Comparison of ENCODE assay signal across 7 cellular contexts in the genomic region with DNA sequence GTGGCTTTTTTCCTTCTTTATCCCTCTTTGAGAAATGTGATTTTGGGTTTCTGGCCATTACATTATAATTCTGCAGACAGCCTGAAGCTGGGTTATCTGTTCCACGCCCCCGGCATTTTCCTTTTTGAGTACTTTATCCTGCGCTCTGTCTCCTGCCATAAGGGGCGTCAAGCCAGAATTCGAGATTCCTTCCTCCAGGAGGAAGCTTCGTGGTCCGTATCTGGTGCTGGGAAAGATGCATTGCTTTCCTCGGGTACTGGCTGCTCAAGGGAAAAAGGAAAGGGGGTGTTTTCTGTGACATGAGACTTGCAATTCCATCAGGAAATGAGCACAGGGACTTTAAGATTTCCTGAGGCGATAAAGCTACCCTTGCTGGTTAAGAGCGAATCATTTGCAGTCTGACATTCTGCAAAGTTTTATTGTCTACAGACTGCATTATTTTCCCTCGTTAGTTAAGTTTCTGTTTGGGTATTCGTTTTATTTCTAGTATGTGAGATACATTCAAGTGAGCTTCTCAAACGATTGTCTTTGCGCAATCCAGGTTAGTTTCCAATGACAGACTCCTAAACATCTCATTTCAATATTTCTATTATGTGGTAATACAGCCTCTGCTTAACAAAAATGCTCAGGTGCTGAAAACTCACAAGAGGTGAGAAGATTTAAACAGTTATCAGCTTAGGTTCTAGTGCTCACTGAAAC. TPM values are rescaled to one million over a fixed set of nuclear protein-coding genes. Genes with fewer than 3 reads are reported as not detected.
DNase-seq lines count a peak whose midpoint lies in the region; ATAC-seq and TF ChIP-seq lines count a peak whose summit lies in the region.

No MANE protein-coding gene starts in this region.

- H3K4me2 ChIP-seq in neural cell (ENCODE audit: low read length), result peak overlapping the region; percentile 25

- H3K4me3 ChIP-seq in fibroblast of the aortic adventitia (ENCODE audit: low read depth, low read length), result peak overlapping the region; percentile 76
- peak overlapping the region; percentile 91 for H3K4me3 ChIP-seq in neural cell (ENCODE audit: low read length)

- H2AFZ ChIP-seq in neural cell (ENCODE audit: low read depth, low read length), result peak overlapping the region; percentile 81

- no peak for TF ChIP-seq EP300 in neural cell (conservative IDR thresholded peaks at IDR 0.05; ENCODE audit: poor library complexity, severe bottlenecking)

- no peaks in the 10 kb centered on the region for H3K36me3 ChIP-seq in neural cell (ENCODE audit: insufficient read depth, low read length)

- H3K9ac ChIP-seq in neural cell (ENCODE audit: low read length), result peak overlapping the region; percentile 70

- H3K9me3 ChIP-seq in neural cell (ENCODE audit: low read length), result no peaks in the 10 kb centered on the region

- TF ChIP-seq RAD21 in neural cell (conservative IDR thresholded peaks at IDR 0.05), result no peak

- peak; percentile 74 for DNase-seq in ELF-1 (ENCODE audit: low read depth, low spot score)
- peak; percentile 26 for DNase-seq in HT1080 (ENCODE audit: low read depth)
- DNase-seq in fibroblast of the aortic adventitia (ENCODE audit: low read depth), result peak; percentile 61

- ATAC-seq in GM21576 (IDR thresholded peaks at IDR 0.05; ENCODE audit: unreplicated experiment) (no peak), HG03442 (IDR thresholded peaks at IDR 0.05; ENCODE audit: unreplicated experiment) (no peak)

- H3K79me2 ChIP-seq in neural cell (replicated peaks; ENCODE audit: insufficient read depth, low read length), result no peaks in the 10 kb centered on the region

- no peaks in the 10 kb centered on the region for H3K27me3 ChIP-seq in neural cell (ENCODE audit: insufficient read depth, low read depth, low read length)

- H4K20me1 ChIP-seq in neural cell (ENCODE audit: insufficient read depth), result no peaks in the 10 kb centered on the region

- no peak for TF ChIP-seq CTCF in VCaP (conservative IDR thresholded peaks at IDR 0.05)
- TF ChIP-seq CTCF in fibroblast of the aortic adventitia (IDR thresholded peaks at IDR 0.05; ENCODE audit: insufficient read depth, low read length), result peak; percentile 52
- TF ChIP-seq CTCF in neural cell (IDR thresholded peaks at IDR 0.05; ENCODE audit: poor library complexity, severe bottlenecking), result peak; percentile 41

- H3F3A ChIP-seq in neural cell (ENCODE audit: insufficient read depth, low read length, poor library complexity, severe bottlenecking), result no peaks in the 10 kb centered on the region

- H3K9me2 ChIP-seq in neural cell (ENCODE audit: insufficient read depth, low read length), result no peaks in the 10 kb centered on the region

- H3K27ac ChIP-seq in VCaP, result peak overlapping the region; percentile 84
- peak overlapping the region; percentile 7 for H3K27ac ChIP-seq in neural cell (ENCODE audit: low read length)

TF ChIP-seq in neural cell, 6 proteins besides CTCF, POLR2A, EP300 and RAD21:
- no peak for TF ChIP-seq EZH2 (IDR thresholded peaks at IDR 0.05; ENCODE audit: borderline replicate concordance, insufficient read depth, low read length, poor library complexity, severe bottlenecking)
- TF ChIP-seq SMC3 (conservative IDR thresholded peaks at IDR 0.05; ENCODE audit: poor library complexity), result no peak
- no peak for TF ChIP-seq TAF1 (IDR thresholded peaks at IDR 0.05; ENCODE audit: low read depth)
- TF ChIP-seq MXI1 (conservative IDR thresholded peaks at IDR 0.05; ENCODE audit: poor library complexity, severe bottlenecking), result no peak
- TF ChIP-seq POLR2AphosphoS5 (IDR thresholded peaks at IDR 0.05), result no peak
- TF ChIP-seq, protein P1, sequence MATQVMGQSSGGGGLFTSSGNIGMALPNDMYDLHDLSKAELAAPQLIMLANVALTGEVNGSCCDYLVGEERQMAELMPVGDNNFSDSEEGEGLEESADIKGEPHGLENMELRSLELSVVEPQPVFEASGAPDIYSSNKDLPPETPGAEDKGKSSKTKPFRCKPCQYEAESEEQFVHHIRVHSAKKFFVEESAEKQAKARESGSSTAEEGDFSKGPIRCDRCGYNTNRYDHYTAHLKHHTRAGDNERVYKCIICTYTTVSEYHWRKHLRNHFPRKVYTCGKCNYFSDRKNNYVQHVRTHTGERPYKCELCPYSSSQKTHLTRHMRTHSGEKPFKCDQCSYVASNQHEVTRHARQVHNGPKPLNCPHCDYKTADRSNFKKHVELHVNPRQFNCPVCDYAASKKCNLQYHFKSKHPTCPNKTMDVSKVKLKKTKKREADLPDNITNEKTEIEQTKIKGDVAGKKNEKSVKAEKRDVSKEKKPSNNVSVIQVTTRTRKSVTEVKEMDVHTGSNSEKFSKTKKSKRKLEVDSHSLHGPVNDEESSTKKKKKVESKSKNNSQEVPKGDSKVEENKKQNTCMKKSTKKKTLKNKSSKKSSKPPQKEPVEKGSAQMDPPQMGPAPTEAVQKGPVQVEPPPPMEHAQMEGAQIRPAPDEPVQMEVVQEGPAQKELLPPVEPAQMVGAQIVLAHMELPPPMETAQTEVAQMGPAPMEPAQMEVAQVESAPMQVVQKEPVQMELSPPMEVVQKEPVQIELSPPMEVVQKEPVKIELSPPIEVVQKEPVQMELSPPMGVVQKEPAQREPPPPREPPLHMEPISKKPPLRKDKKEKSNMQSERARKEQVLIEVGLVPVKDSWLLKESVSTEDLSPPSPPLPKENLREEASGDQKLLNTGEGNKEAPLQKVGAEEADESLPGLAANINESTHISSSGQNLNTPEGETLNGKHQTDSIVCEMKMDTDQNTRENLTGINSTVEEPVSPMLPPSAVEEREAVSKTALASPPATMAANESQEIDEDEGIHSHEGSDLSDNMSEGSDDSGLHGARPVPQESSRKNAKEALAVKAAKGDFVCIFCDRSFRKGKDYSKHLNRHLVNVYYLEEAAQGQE (IDR thresholded peaks at IDR 0.05; ENCODE audit: borderline replicate concordance), result no peak

RNA-seq across cellular contexts. Expression of a gene that starts 0.7 kb away (rescaled TPM):
- 1.1 TPM in 2 replicates for total RNA-seq in HT1080 (2014; rRNA removed; shearing (Covaris generic))
- 0.35 and 0.44 TPM in 2 replicates for polyA plus RNA-seq in HT1080 (2015; cell fraction: cytosol; rRNA removed)
- 0.23 and 0.34 TPM in 2 replicates for polyA plus RNA-seq in HT1080 (2015; cell fraction: nucleus; rRNA removed)
- total RNA-seq in fibroblast of the aortic adventitia (ENCODE audit: low replicate concordance), result 0.16 and 0.54 TPM in 2 replicates
- 1.8 and 2.6 TPM in 2 replicates for polyA plus RNA-seq in neural cell
- polyA minus RNA-seq in neural cell, result 11.2 and 12.4 TPM in 2 replicates

RNA-seq across cellular contexts. Expression of a gene that starts 37.6 kb away (rescaled TPM):
- 3.6 and 6.0 TPM in 2 replicates for total RNA-seq in HT1080 (2014; rRNA removed; shearing (Covaris generic))
- polyA plus RNA-seq in HT1080 (2015; cell fraction: cytosol; rRNA removed), result 3.9 and 4.5 TPM in 2 replicates
- polyA plus RNA-seq in HT1080 (2015; cell fraction: nucleus; rRNA removed), result 10.1 and 15.4 TPM in 2 replicates
- total RNA-seq in fibroblast of the aortic adventitia (ENCODE audit: low replicate concordance), result 7.0 and 11.1 TPM in 2 replicates
- 5.3 TPM in 2 replicates for polyA plus RNA-seq in neural cell
- 17.3 and 18.2 TPM in 2 replicates for polyA minus RNA-seq in neural cell

RNA-seq across cellular contexts. Expression of a gene that starts 38.6 kb away (rescaled TPM):
- total RNA-seq in HT1080 (2014; rRNA removed; shearing (Covaris generic)), result 19.7 and 21.3 TPM in 2 replicates
- 14.7 and 15.8 TPM in 2 replicates for polyA plus RNA-seq in HT1080 (2015; cell fraction: cytosol; rRNA removed)
- polyA plus RNA-seq in HT1080 (2015; cell fraction: nucleus; rRNA removed), result 35.1 and 36.5 TPM in 2 replicates
- total RNA-seq in fibroblast of the aortic adventitia (ENCODE audit: low replicate concordance), result 56.5 and 76.9 TPM in 2 replicates
- 22.5 and 24.8 TPM in 2 replicates for polyA plus RNA-seq in neural cell
- polyA minus RNA-seq in neural cell, result 41.1 and 44.6 TPM in 2 replicates
